Comparison of ENCODE assay signal across 1 cellular context in the genomic region with DNA sequence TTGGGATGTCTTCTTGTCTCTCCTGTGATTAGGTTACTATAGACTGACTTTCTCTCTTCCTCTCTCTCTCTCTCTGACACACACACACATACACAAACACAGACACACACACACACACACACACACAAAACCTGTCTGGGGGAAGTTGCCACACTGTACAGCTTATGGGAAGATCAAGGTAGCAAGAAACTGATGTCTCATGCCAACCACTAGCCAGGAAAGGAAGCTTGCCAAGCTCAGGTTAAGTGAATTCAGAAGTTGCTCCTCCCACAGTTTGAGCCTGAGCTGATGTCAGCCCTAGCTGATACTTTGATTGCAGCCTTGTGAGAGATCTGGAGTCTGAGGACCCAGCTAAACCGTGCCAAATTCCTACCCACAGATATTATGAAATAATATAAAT.
TF ChIP-seq lines count a peak whose summit lies in the region.

No MANE protein-coding gene starts in this region.

TF ChIP-seq in SK-N-SH, 30 proteins besides CTCF, POLR2A, EP300 and RAD21 (continued from another document):
- TF ChIP-seq, protein P1, sequence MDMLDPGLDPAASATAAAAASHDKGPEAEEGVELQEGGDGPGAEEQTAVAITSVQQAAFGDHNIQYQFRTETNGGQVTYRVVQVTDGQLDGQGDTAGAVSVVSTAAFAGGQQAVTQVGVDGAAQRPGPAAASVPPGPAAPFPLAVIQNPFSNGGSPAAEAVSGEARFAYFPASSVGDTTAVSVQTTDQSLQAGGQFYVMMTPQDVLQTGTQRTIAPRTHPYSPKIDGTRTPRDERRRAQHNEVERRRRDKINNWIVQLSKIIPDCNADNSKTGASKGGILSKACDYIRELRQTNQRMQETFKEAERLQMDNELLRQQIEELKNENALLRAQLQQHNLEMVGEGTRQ (IDR thresholded peaks at IDR 0.05; ENCODE audit: borderline replicate concordance, low read depth, low read length) = no peak
- TF ChIP-seq MEF2A (IDR thresholded peaks at IDR 0.05; ENCODE audit: borderline replicate concordance, low read depth) (no peak), YY1 (IDR thresholded peaks at IDR 0.05; ENCODE audit: low read depth) (no peak), TCF12 (IDR thresholded peaks at IDR 0.05) (no peak), MXI1 (IDR thresholded peaks at IDR 0.05; ENCODE audit: low read depth, low read length) (no peak), FOXM1 (IDR thresholded peaks at IDR 0.05; ENCODE audit: low read depth) (no peak), IRF3 (IDR thresholded peaks at IDR 0.05; ENCODE audit: low read depth, low read length) (no peak)
- TF ChIP-seq, protein P2, sequence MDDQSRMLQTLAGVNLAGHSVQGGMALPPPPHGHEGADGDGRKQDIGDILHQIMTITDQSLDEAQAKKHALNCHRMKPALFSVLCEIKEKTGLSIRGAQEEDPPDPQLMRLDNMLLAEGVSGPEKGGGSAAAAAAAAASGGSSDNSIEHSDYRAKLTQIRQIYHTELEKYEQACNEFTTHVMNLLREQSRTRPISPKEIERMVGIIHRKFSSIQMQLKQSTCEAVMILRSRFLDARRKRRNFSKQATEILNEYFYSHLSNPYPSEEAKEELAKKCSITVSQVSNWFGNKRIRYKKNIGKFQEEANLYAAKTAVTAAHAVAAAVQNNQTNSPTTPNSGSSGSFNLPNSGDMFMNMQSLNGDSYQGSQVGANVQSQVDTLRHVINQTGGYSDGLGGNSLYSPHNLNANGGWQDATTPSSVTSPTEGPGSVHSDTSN (IDR thresholded peaks at IDR 0.05) = no peak
- TF ChIP-seq, protein P3, sequence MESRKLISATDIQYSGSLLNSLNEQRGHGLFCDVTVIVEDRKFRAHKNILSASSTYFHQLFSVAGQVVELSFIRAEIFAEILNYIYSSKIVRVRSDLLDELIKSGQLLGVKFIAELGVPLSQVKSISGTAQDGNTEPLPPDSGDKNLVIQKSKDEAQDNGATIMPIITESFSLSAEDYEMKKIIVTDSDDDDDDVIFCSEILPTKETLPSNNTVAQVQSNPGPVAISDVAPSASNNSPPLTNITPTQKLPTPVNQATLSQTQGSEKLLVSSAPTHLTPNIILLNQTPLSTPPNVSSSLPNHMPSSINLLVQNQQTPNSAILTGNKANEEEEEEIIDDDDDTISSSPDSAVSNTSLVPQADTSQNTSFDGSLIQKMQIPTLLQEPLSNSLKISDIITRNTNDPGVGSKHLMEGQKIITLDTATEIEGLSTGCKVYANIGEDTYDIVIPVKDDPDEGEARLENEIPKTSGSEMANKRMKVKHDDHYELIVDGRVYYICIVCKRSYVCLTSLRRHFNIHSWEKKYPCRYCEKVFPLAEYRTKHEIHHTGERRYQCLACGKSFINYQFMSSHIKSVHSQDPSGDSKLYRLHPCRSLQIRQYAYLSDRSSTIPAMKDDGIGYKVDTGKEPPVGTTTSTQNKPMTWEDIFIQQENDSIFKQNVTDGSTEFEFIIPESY (IDR thresholded peaks at IDR 0.05; ENCODE audit: borderline replicate concordance, low read depth) = no peak
